ENCODE assay signal across 1 cellular context in the genomic region with DNA sequence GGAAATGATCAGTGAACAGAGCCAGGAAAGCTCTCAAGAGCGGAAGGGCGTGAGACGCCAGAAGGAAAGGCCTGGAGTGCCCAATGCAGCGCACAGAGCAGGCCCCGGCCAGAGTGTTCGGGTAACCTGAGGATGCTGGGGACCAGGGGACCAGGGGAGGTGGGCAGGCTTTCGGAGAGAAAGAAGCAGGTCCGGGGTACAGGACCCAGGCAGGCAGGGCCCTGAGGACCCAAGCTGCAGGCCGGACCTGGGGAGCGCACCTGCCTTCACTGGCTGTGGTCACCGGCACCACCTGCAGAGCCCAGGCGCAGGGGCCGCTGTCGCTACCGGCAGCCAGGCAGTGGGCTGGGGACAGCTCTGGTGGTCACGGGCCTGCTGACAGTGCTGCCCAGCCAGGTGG.
TF ChIP-seq lines count a peak whose summit lies in the region.

No MANE protein-coding gene starts in this region.

TF ChIP-seq in WTC11, 78 proteins besides CTCF, POLR2A, EP300 and RAD21 (continued from another document):
- TF ChIP-seq, protein P1, sequence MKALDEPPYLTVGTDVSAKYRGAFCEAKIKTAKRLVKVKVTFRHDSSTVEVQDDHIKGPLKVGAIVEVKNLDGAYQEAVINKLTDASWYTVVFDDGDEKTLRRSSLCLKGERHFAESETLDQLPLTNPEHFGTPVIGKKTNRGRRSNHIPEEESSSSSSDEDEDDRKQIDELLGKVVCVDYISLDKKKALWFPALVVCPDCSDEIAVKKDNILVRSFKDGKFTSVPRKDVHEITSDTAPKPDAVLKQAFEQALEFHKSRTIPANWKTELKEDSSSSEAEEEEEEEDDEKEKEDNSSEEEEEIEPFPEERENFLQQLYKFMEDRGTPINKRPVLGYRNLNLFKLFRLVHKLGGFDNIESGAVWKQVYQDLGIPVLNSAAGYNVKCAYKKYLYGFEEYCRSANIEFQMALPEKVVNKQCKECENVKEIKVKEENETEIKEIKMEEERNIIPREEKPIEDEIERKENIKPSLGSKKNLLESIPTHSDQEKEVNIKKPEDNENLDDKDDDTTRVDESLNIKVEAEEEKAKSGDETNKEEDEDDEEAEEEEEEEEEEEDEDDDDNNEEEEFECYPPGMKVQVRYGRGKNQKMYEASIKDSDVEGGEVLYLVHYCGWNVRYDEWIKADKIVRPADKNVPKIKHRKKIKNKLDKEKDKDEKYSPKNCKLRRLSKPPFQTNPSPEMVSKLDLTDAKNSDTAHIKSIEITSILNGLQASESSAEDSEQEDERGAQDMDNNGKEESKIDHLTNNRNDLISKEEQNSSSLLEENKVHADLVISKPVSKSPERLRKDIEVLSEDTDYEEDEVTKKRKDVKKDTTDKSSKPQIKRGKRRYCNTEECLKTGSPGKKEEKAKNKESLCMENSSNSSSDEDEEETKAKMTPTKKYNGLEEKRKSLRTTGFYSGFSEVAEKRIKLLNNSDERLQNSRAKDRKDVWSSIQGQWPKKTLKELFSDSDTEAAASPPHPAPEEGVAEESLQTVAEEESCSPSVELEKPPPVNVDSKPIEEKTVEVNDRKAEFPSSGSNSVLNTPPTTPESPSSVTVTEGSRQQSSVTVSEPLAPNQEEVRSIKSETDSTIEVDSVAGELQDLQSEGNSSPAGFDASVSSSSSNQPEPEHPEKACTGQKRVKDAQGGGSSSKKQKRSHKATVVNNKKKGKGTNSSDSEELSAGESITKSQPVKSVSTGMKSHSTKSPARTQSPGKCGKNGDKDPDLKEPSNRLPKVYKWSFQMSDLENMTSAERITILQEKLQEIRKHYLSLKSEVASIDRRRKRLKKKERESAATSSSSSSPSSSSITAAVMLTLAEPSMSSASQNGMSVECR (CRISPR knock-in tag; IDR thresholded peaks at IDR 0.05; ENCODE audit: borderline replicate concordance) = no peak
- TF ChIP-seq ZNF423 (CRISPR knock-in tag; IDR thresholded peaks at IDR 0.05) = no peak
- no peak for TF ChIP-seq FOXJ3 (CRISPR knock-in tag; IDR thresholded peaks at IDR 0.05; ENCODE audit: borderline replicate concordance)
- TF ChIP-seq, protein P2, sequence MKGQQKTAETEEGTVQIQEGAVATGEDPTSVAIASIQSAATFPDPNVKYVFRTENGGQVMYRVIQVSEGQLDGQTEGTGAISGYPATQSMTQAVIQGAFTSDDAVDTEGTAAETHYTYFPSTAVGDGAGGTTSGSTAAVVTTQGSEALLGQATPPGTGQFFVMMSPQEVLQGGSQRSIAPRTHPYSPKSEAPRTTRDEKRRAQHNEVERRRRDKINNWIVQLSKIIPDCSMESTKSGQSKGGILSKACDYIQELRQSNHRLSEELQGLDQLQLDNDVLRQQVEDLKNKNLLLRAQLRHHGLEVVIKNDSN (CRISPR knock-in tag; IDR thresholded peaks at IDR 0.05) = no peak
- no peak for TF ChIP-seq ZNF317 (CRISPR knock-in tag; IDR thresholded peaks at IDR 0.05; ENCODE audit: borderline replicate concordance, low read depth)
